17 cellular contexts compared by ENCODE assay signal in genomic region chr10:85643839-85644525, GRCh38.
A peak's percentile ranks its signal among the peaks of the same experiment; 100 is the strongest.
DNase-seq lines count a peak whose midpoint lies in the region; ATAC-seq, FAIRE-seq and TF ChIP-seq lines count a peak whose summit lies in the region.
"Had no signal": no experiment of that assay in that cellular context is flagged by ENCODE, and none has a peak within 500 bp of the region (broad histone marks: within the 10 kb centered on the region; RNA-seq: fewer than 3 reads in every experiment).

No MANE protein-coding gene starts in this region.

- dilution Hi-C loops in keratinocyte (cut with MboI; ENCODE audit: extremely low pct_ligation_motif_present, low sequenced_read_pairs), result no loop called here

- H2AFZ ChIP-seq in keratinocyte (ENCODE audit: control insufficient read depth, low read length), result no peak overlapping the region

- DNase-seq in MCF 10A (ENCODE audit: unreplicated experiment) (peak; percentile 87), breast epithelium (ENCODE audit: low spot score in 2 of 2) (no peak), SW480 (ENCODE audit: low spot score) (peak; percentile 88), keratinocyte (ENCODE audit: low read depth, low spot score) (peak; percentile 91), urothelium cell line (ENCODE audit: low spot score) (peak; percentile 57), retina (no peak), superior temporal gyrus (ENCODE audit: extremely low spot score) (no peak)
- no peak for DNase-seq in stimulated activated effector memory CD8-positive, alpha-beta T cell treated with anti-CD3 and anti-CD28 coated beads, Interleukin-12 subunit alpha, Interleukin-12 subunit beta, amount 100 ng/mL, for 72 hours (ENCODE audit: low spot score in 2 of 2)
- DNase-seq: activated T-cell treated with anti-CD3 and anti-CD28 coated beads for 4 hours, cerebellar nuclear complex, H9, hypothalamus, SW 1271 had no signal

- H3K9ac ChIP-seq in keratinocyte (ENCODE audit: control insufficient read depth, extremely low read depth, insufficient read depth, low read length), result peak overlapping the region; percentile 57

- no peaks in the 10 kb centered on the region for H3K79me2 ChIP-seq in keratinocyte (ENCODE audit: control insufficient read depth, insufficient read depth, low read length)

- CTCF ChIA-PET in MCF 10A (lab: Yijun Ruan, JAX), result interaction anchor here (0.8 kb wide), 1 partner anchor 1432 kb away, joined by 4 read pairs; no protein-coding TSS in a partner anchor

- peak overlapping the region; percentile 80 for H3K4me2 ChIP-seq in keratinocyte (ENCODE audit: control insufficient read depth, extremely low read depth, insufficient read depth, low read depth, low read length)

- H3K36me3 ChIP-seq in breast epithelium, result no peaks in the 10 kb centered on the region
- H3K36me3 ChIP-seq in keratinocyte (ENCODE audit: control insufficient read depth in 2 of 2, extremely low read depth in 1 of 2, insufficient read depth in 2 of 2, low read length in 2 of 2), result no peaks in the 10 kb centered on the region
- H3K36me3 ChIP-seq: esophagus muscularis mucosa had no signal

- H3K27me3 Mint-ChIP-seq in MCF 10A (ENCODE audit: insufficient read depth, unreplicated experiment), result no peaks in the 10 kb centered on the region
- H3K27me3 Mint-ChIP-seq: activated naive CD8-positive, alpha-beta T cell had no signal

- H3K9me3 ChIP-seq in breast epithelium (no peaks in the 10 kb centered on the region), keratinocyte (ENCODE audit: control insufficient read depth, low read depth, low read length) (no peaks in the 10 kb centered on the region)
- H3K9me3 ChIP-seq: esophagus muscularis mucosa had no signal

- peak overlapping the region; percentile 93 for H3K27ac Mint-ChIP-seq in MCF 10A (ENCODE audit: low read depth, unreplicated experiment)
- H3K27ac Mint-ChIP-seq in stimulated activated effector memory CD8-positive, alpha-beta T cell treated with anti-CD3 and anti-CD28 coated beads, Interleukin-12 subunit alpha, Interleukin-12 subunit beta, amount 100 ng/mL, for 72 hours, result no peak overlapping the region
- H3K27ac Mint-ChIP-seq: activated naive CD8-positive, alpha-beta T cell; H9 had no signal

- intact Hi-C loops in MCF 10A (cut with micrococcal nuclease), result loop anchor here (5.0 to 10.0 kb wide), 2 partner anchors 87 to 1099 kb away; no protein-coding TSS in a partner anchor
- intact Hi-C loops in breast epithelium (cut with DNase I; ENCODE audit: low total_unique reads), result no loop called here

- BruUV-seq in MCF 10A (replicated peaks; lab: Mats Ljungman, UMichigan), result no TSS peak

- FAIRE-seq in keratinocyte (lab: Jason Lieb, UNC) (peak; percentile 89), urothelium cell line (lab: Jason Lieb, UNC) (no peak)

- H3K27me3 ChIP-seq in breast epithelium (no peaks in the 10 kb centered on the region), keratinocyte (ENCODE audit: control insufficient read depth, extremely low read depth, insufficient read depth, low read length) (no peaks in the 10 kb centered on the region)
- H3K27me3 ChIP-seq: esophagus muscularis mucosa had no signal

- H4K20me1 ChIP-seq in keratinocyte (ENCODE audit: control insufficient read depth, extremely low read depth, insufficient read depth, low read length), result no peaks in the 10 kb centered on the region

- no peak overlapping the region for H3K4me3 ChIP-seq in breast epithelium
- no peak overlapping the region for H3K4me3 ChIP-seq in keratinocyte (ENCODE audit: control insufficient read depth in 2 of 3, extremely low read depth in 1 of 3, insufficient read depth in 2 of 3, low read depth in 1 of 3, low read length in 3 of 3)
- H3K4me3 ChIP-seq: esophagus muscularis mucosa, lung, skin epidermis had no signal

- H3K9me1 ChIP-seq in keratinocyte (ENCODE audit: control insufficient read depth, extremely low read depth, insufficient read depth, low read length), result no peaks in the 10 kb centered on the region

- H3K27ac ChIP-seq in breast epithelium (peak overlapping the region in 1 of 2 donors; percentile 70), keratinocyte (ENCODE audit: control insufficient read depth, insufficient read depth, low read length) (peak overlapping the region; percentile 83)
- H3K27ac ChIP-seq: esophagus muscularis mucosa had no signal

- TF ChIP-seq CTCF in MCF 10A (IDR thresholded peaks at IDR 0.05; ENCODE audit: unreplicated experiment) (no peak), breast epithelium (IDR thresholded peaks at IDR 0.05) (no peak), keratinocyte (optimal IDR thresholded peaks at IDR 0.05 in 1 of 3, IDR thresholded peaks at IDR 0.05 in 1 of 3, conservative IDR thresholded peaks at IDR 0.05 in 1 of 3; ENCODE audit: extremely low read depth in 1 of 3, insufficient read depth in 2 of 3, low read length in 3 of 3) (no peak)

- peaks cover 55% of the 10 kb centered on the region for H3K4me1 Mint-ChIP-seq in MCF 10A (ENCODE audit: insufficient read depth, unreplicated experiment)
- H3K4me1 Mint-ChIP-seq in stimulated activated effector memory CD8-positive, alpha-beta T cell treated with anti-CD3 and anti-CD28 coated beads, Interleukin-12 subunit alpha, Interleukin-12 subunit beta, amount 100 ng/mL, for 72 hours, result no peaks in the 10 kb centered on the region

- no peaks in the 10 kb centered on the region for H3K36me3 Mint-ChIP-seq in MCF 10A (ENCODE audit: insufficient read depth, unreplicated experiment)
- no peaks in the 10 kb centered on the region for H3K36me3 Mint-ChIP-seq in stimulated activated effector memory CD8-positive, alpha-beta T cell treated with anti-CD3 and anti-CD28 coated beads, Interleukin-12 subunit alpha, Interleukin-12 subunit beta, amount 100 ng/mL, for 72 hours
- H3K36me3 Mint-ChIP-seq: activated naive CD8-positive, alpha-beta T cell had no signal

- H3K9me3 Mint-ChIP-seq in MCF 10A (ENCODE audit: unreplicated experiment), result no peaks in the 10 kb centered on the region
- no peaks in the 10 kb centered on the region for H3K9me3 Mint-ChIP-seq in stimulated activated effector memory CD8-positive, alpha-beta T cell treated with anti-CD3 and anti-CD28 coated beads, Interleukin-12 subunit alpha, Interleukin-12 subunit beta, amount 100 ng/mL, for 72 hours
- H3K9me3 Mint-ChIP-seq: H9 had no signal

- H3K4me3 Mint-ChIP-seq in MCF 10A (ENCODE audit: unreplicated experiment), result no peak overlapping the region
- H3K4me3 Mint-ChIP-seq in stimulated activated effector memory CD8-positive, alpha-beta T cell treated with anti-CD3 and anti-CD28 coated beads, Interleukin-12 subunit alpha, Interleukin-12 subunit beta, amount 100 ng/mL, for 72 hours, result no peak overlapping the region
- H3K4me3 Mint-ChIP-seq: activated naive CD8-positive, alpha-beta T cell; H9 had no signal

- ATAC-seq in stimulated activated effector memory CD8-positive, alpha-beta T cell treated with anti-CD3 and anti-CD28 coated beads, Interleukin-12 subunit alpha, Interleukin-12 subunit beta, amount 100 ng/mL, for 72 hours, result no peak

- peaks cover 0 to 11% of the 10 kb centered on the region in 2 donors for H3K4me1 ChIP-seq in breast epithelium
- peaks cover 43% of the 10 kb centered on the region for H3K4me1 ChIP-seq in keratinocyte (ENCODE audit: control insufficient read depth, extremely low read depth, insufficient read depth, low read length)

- TF ChIP-seq POLR2A in breast epithelium (IDR thresholded peaks at IDR 0.05), result no peak

- POLR2A ChIA-PET in MCF 10A (lab: Yijun Ruan, JAX), result interaction anchor here (0.8 kb wide), 1 partner anchor 879 kb away, joined by 4 read pairs; no protein-coding TSS in a partner anchor

Comparison
In these comparisons a context has a peak if more than half of its experiments do, and no peak if none do; other contexts are left out.
1. DNase-seq: peak in MCF 10A (single experiment), SW480 (single experiment), keratinocyte (single experiment) and urothelium cell line (single experiment); none in breast epithelium (0 of 2), retina (single experiment), stimulated activated effector memory CD8-positive, alpha-beta T cell treated with anti-CD3 and anti-CD28 coated beads, Interleukin-12 subunit alpha, Interleukin-12 subunit beta, amount 100 ng/mL, for 72 hours (0 of 2) and superior temporal gyrus (single experiment).